ENCODE assay signal across 19 cellular contexts in the genomic region with DNA sequence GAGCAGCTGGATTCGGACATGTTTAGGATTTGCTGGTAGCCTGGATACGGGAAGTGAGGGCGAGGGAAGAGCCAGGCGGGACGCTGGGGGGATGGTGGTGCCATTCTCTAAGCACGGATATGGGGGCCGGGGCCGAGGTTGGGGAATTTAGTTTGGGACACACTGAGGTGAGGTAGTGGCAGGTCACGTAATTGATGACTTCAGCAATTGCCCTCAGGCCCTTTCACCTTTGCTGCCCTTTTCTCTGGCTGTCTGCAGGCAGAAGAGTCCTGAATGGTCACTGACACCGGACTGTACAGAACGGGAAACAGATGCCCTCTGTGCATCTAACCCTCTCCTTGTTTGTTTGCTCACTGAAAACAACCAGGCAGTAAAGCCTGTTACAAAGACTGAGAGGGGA. TPM values are rescaled to one million over a fixed set of nuclear protein-coding genes. Genes with fewer than 3 reads are reported as not detected.
DNase-seq lines count a peak whose midpoint lies in the region; ATAC-seq, FAIRE-seq and TF ChIP-seq lines count a peak whose summit lies in the region.
"Had no signal": no experiment of that assay in that cellular context is flagged by ENCODE, and none has a peak within 500 bp of the region (broad histone marks: within the 10 kb centered on the region; RNA-seq: fewer than 3 reads in every experiment).

No MANE protein-coding gene starts in this region.

- no peaks in the 10 kb centered on the region for H3K79me2 ChIP-seq in HepG2 (ENCODE audit: insufficient read depth, low read length)
- H3K79me2 ChIP-seq in trophoblast cell (ENCODE audit: control insufficient read depth, insufficient read depth, low read length, poor library complexity) = no peaks in the 10 kb centered on the region

- H3K9ac ChIP-seq in HepG2 (ENCODE audit: insufficient read depth, low read depth, low read length) (no peak overlapping the region), trophoblast cell (ENCODE audit: low read length) (no peak overlapping the region)
- H3K9ac ChIP-seq: KMS-11 had no signal

- H3K4me3 ChIP-seq in HepG2 (replicated peaks in 1 of 3; ENCODE audit: insufficient read depth in 1 of 3, low read depth in 2 of 3, low read length in 3 of 3) = no peak overlapping the region
- no peak overlapping the region for H3K4me3 ChIP-seq in trophoblast cell (ENCODE audit: low read depth, low read length)

- no peaks in the 10 kb centered on the region for H3K4me1 Mint-ChIP-seq in T-helper 2 cell treated with Interferon-gamma antibody and Interleukin-4, amounts not matched to agents 5 μg/mL and 100 μg/mL, for 36 hours (ENCODE audit: low read depth)

- H3K23ac ChIP-seq in trophoblast cell (ENCODE audit: low read length) = no peak overlapping the region

- H4K8ac ChIP-seq in trophoblast cell (ENCODE audit: low read depth, low read length) = no peak overlapping the region

- in situ Hi-C loops in HepG2 (cut with HindIII; ENCODE audit: extremely low pct_ligation_motif_present, low pct_unique_long_range_greater_than_20kb) = no loop called here

- no peak for FAIRE-seq in HepG2 (lab: Jason Lieb, UNC)
- FAIRE-seq: GM18507, H54, RCC 7860 had no signal

- no peaks in the 10 kb centered on the region for H3K27me3 Mint-ChIP-seq in T-helper 2 cell treated with Interferon-gamma antibody and Interleukin-4, amounts not matched to agents 5 μg/mL and 100 μg/mL, for 36 hours (ENCODE audit: low read depth)

- no peak overlapping the region for H4K12ac ChIP-seq in trophoblast cell (ENCODE audit: low read depth, low read length)

- no peak overlapping the region for H4K91ac ChIP-seq in trophoblast cell (ENCODE audit: low read depth, low read length)

- DNase-seq in ELF-1 (ENCODE audit: low read depth, low spot score) = peak; percentile 92
- DNase-seq in ecto neural progenitor cell (ENCODE audit: low spot score) = peak; percentile 53
- DNase-seq in HepG2 (ENCODE audit: low spot score) = no peak
- DNase-seq in trophoblast cell = peak; percentile 92 to 93
- DNase-seq in T-helper 2 cell treated with Interferon-gamma antibody and Interleukin-4, amounts not matched to agents 5 μg/mL and 100 μg/mL, for 36 hours (ENCODE audit: low spot score) = no peak
- DNase-seq in NCI-H1417 (lab: John Stamatoyannopoulos, UW) = no peak
- DNase-seq in GM20000 (ENCODE audit: low spot score) = no peak
- DNase-seq: HFFc6, NCI-H1048, NCI-H1436 treated with DMSO at 0.1 percent for 48 hours, NCI-H2029 treated with DMSO at 0.1 percent for 48 hours, NCI-H2171, NCI-H446, NCI-H526 treated with DMSO at 0.1 percent for 48 hours had no signal

- no peak overlapping the region for H3K4ac ChIP-seq in trophoblast cell (ENCODE audit: low read depth, low read length)

- POLR2A ChIA-PET in HepG2 (lab: Yijun Ruan, JAX) = no interaction called here

- H3K9me3 ChIP-seq in HepG2 (ENCODE audit: low read length) = no peaks in the 10 kb centered on the region
- H3K9me3 ChIP-seq in trophoblast cell (ENCODE audit: insufficient read depth, low read depth, low read length) = no peaks in the 10 kb centered on the region

- H3K79me1 ChIP-seq in trophoblast cell (ENCODE audit: low read length) = no peaks in the 10 kb centered on the region

- no peaks in the 10 kb centered on the region for H3K9me3 Mint-ChIP-seq in T-helper 2 cell treated with Interferon-gamma antibody and Interleukin-4, amounts not matched to agents 5 μg/mL and 100 μg/mL, for 36 hours
- H3K9me3 Mint-ChIP-seq: HFFc6 had no signal

- intact Hi-C loops in HepG2 (cut with micrococcal nuclease; ENCODE audit: unreplicated experiment) = no loop called here

- H3K36me3 ChIP-seq in HepG2 (replicated peaks in 1 of 2; ENCODE audit: control insufficient read depth in 1 of 2, insufficient read depth in 2 of 2, low read length in 2 of 2) (no peaks in the 10 kb centered on the region), trophoblast cell (ENCODE audit: control insufficient read depth in 1 of 2, insufficient read depth in 2 of 2, low read length in 2 of 2) (no peaks in the 10 kb centered on the region)

- no peak overlapping the region for H2AK5ac ChIP-seq in trophoblast cell (ENCODE audit: low read length)

- H3K4me3 Mint-ChIP-seq in T-helper 2 cell treated with Interferon-gamma antibody and Interleukin-4, amounts not matched to agents 5 μg/mL and 100 μg/mL, for 36 hours = no peak overlapping the region
- H3K4me3 Mint-ChIP-seq: HFFc6 had no signal

- H3K27me3 ChIP-seq in HepG2 (ENCODE audit: control insufficient read depth in 1 of 2, insufficient read depth in 2 of 2, low read length in 2 of 2) = peaks cover 0 to 5% of the 10 kb centered on the region in 2 experiments; a peak in 2 of 5 replicates
- H3K27me3 ChIP-seq in trophoblast cell (ENCODE audit: insufficient read depth, low read length) = no peaks in the 10 kb centered on the region

- no peak for TF ChIP-seq EP300 in HepG2 (IDR thresholded peaks at IDR 0.05; ENCODE audit: low read depth in 2 of 2, low read length in 2 of 2)
- no peak for TF ChIP-seq EP300 in HepG2 (CRISPR knock-in tag; IDR thresholded peaks at IDR 0.05; ENCODE audit: borderline replicate concordance)

- no peak overlapping the region for H2BK120ac ChIP-seq in trophoblast cell (ENCODE audit: insufficient read depth, low read length, poor library complexity)

- no peak overlapping the region for H3K27ac ChIP-seq in HepG2 (ENCODE audit: extremely low read length, insufficient read depth, low read length)
- H3K27ac ChIP-seq in trophoblast cell (ENCODE audit: low read depth, low read length) = no peak overlapping the region
- H3K27ac ChIP-seq: KMS-11 had no signal

- no peaks in the 10 kb centered on the region for H4K20me1 ChIP-seq in HepG2 (ENCODE audit: insufficient read depth, low read length)

- CTCF ChIA-PET in HepG2 (lab: Yijun Ruan, JAX; ENCODE audit: low intra/inter-chr PET ratio, low total read pairs) = no interaction called here

- TF ChIP-seq POLR2A in HepG2 (IDR thresholded peaks at IDR 0.05; ENCODE audit: insufficient read depth in 1 of 2, low read depth in 2 of 2, low read length in 2 of 2) = no peak

- H3K18ac ChIP-seq in trophoblast cell (ENCODE audit: low read length) = no peak overlapping the region

- no peak for TF ChIP-seq CTCF in HepG2 (CRISPR knock-in tag; IDR thresholded peaks at IDR 0.05)
- no peak for TF ChIP-seq CTCF in GM20000 (IDR thresholded peaks at IDR 0.05; ENCODE audit: extremely low read depth, missing control alignments)

- no peak overlapping the region for H2BK5ac ChIP-seq in trophoblast cell (ENCODE audit: low read depth, low read length, poor library complexity)

- TF ChIP-seq RAD21 in HepG2 (CRISPR knock-in tag; IDR thresholded peaks at IDR 0.05) = no peak

- H3K4me2 ChIP-seq in HepG2 (ENCODE audit: low read depth, low read length) = 0 out of 2 replicates have a peak overlapping the region, but pooled peaks have one; percentile 3
- peak overlapping the region; percentile 41 for H3K4me2 ChIP-seq in trophoblast cell (ENCODE audit: low read length)
- H3K4me2 ChIP-seq: KMS-11 had no signal

- 5% methylated on average over 8 of the region's 11 CpGs for WGBS in HepG2 (ENCODE audit: low lambda C conversion rate)
- WGBS in trophoblast cell (ENCODE audit: extremely low coverage, insufficient coverage, insufficient read length) = no CpG with 5 or more reads among the region's 11 CpGs

- H3K4me1 ChIP-seq in HepG2 (ENCODE audit: insufficient read depth, low read length) (peaks cover 22% of the 10 kb centered on the region), trophoblast cell (ENCODE audit: control insufficient read depth in 1 of 2, insufficient read depth in 2 of 2, low read length in 2 of 2) (peaks cover 0 to 4% of the 10 kb centered on the region in 2 experiments)

- H2AFZ ChIP-seq in HepG2 (ENCODE audit: low read length) (no peak overlapping the region), trophoblast cell (ENCODE audit: insufficient read depth, low read length, poor library complexity) (no peak overlapping the region)

- no peak overlapping the region for H2BK12ac ChIP-seq in trophoblast cell (ENCODE audit: low read length)

- BruUV-seq in HepG2 (replicated peaks; lab: Mats Ljungman, UMichigan) = no TSS peak

- no peak overlapping the region for H3K27ac Mint-ChIP-seq in T-helper 2 cell treated with Interferon-gamma antibody and Interleukin-4, amounts not matched to agents 5 μg/mL and 100 μg/mL, for 36 hours
- H3K27ac Mint-ChIP-seq: HFFc6 had no signal

- no peak overlapping the region for H3K14ac ChIP-seq in trophoblast cell (ENCODE audit: low read length)

- ATAC-seq in HepG2 = peak; percentile 67
- ATAC-seq: Right ventricle myocardium inferior had no signal

- H3K36me3 Mint-ChIP-seq in T-helper 2 cell treated with Interferon-gamma antibody and Interleukin-4, amounts not matched to agents 5 μg/mL and 100 μg/mL, for 36 hours (ENCODE audit: low read depth) = no peaks in the 10 kb centered on the region

TF ChIP-seq in HepG2, 621 proteins besides CTCF, POLR2A, EP300 and RAD21 (continues in another document):
- TF ChIP-seq RBFOX2 (IDR thresholded peaks at IDR 0.05; ENCODE audit: low read depth, low read length) (no peak), MAFK (conservative IDR thresholded peaks at IDR 0.05 in 1 of 2, IDR thresholded peaks at IDR 0.05 in 1 of 2; ENCODE audit: low read length in 2 of 2) (peak; percentile 17 to 34; a peak in 1 of 4 replicates), MYC (CRISPR knock-in tag; IDR thresholded peaks at IDR 0.05; ENCODE audit: borderline replicate concordance) (no peak)

RNA-seq across cellular contexts. Expression of gene HMGB3, which starts 16.9 kb away (rescaled TPM):
- total RNA-seq in HepG2 (2016; rRNA removed; fragmentation: Illumina TruSeq; extraction: Trizol) = 87.1 and 119 TPM in 2 replicates
- 6.6 and 8.3 TPM in 2 replicates for total RNA-seq in HepG2 (2016; cell fraction: cytosol; rRNA removed; fragmentation: Illumina TruSeq; extraction: Trizol; ENCODE audit: low read depth)
- total RNA-seq in HepG2 (2016; cell fraction: insoluble cytoplasmic fraction; rRNA removed; fragmentation: Illumina TruSeq; extraction: Trizol) = 83.2 and 120 TPM in 2 replicates
- total RNA-seq in HepG2 (2016; cell fraction: membrane; rRNA removed; fragmentation: Illumina TruSeq; extraction: Trizol) = 16.6 and 20.7 TPM in 2 replicates
- 25.0 and 27.7 TPM in 2 replicates for total RNA-seq in HepG2 (2016; cell fraction: nucleus; rRNA removed; fragmentation: Illumina TruSeq; extraction: Trizol)
- 5.9 and 8.5 TPM in 2 replicates for polyA plus RNA-seq in HepG2 (2011; rRNA removed)
- polyA plus RNA-seq in HepG2 (2011; cell fraction: cytosol; rRNA removed) = 4.2 and 5.9 TPM in 2 replicates
- polyA plus RNA-seq in HepG2 (2011; cell fraction: nucleus; rRNA removed) = 3.2 TPM in 2 replicates
- polyA plus RNA-seq in HepG2 (2012) = 34.1 and 64.7 TPM in 2 replicates
- polyA plus RNA-seq in HepG2 (2016; cell fraction: cytosol; fragmentation: Illumina TruSeq; extraction: Trizol; ENCODE audit: low read depth) = 20.0 and 21.9 TPM in 2 replicates
- polyA plus RNA-seq in HepG2 (2016; cell fraction: insoluble cytoplasmic fraction; fragmentation: Illumina TruSeq; extraction: Trizol; ENCODE audit: low read depth) = 168 and 175 TPM in 2 replicates
- polyA plus RNA-seq in HepG2 (2016; cell fraction: membrane; fragmentation: Illumina TruSeq; extraction: Trizol; ENCODE audit: low read depth) = 25.5 and 25.6 TPM in 2 replicates
- 60.8 and 67.6 TPM in 2 replicates for polyA plus RNA-seq in HepG2 (2016; cell fraction: nucleus; fragmentation: Illumina TruSeq; extraction: Trizol; ENCODE audit: insufficient read depth, low read depth)
- 4.3 and 13.1 TPM in 2 replicates for polyA minus RNA-seq in HepG2 (2011; rRNA and poly(A)+ RNA removed; ENCODE audit: low replicate concordance)
- polyA minus RNA-seq in HepG2 (2011; cell fraction: cytosol; rRNA and poly(A)+ RNA removed) = 5.5 and 5.9 TPM in 2 replicates
- 12.8 and 15.1 TPM in 2 replicates for polyA minus RNA-seq in HepG2 (2011; cell fraction: nucleus; rRNA and poly(A)+ RNA removed)
- polyA plus RNA-seq in trophoblast cell (2013) = 225 and 235 TPM in 2 replicates

Comparison
In these comparisons a context has a peak if more than half of its experiments do, and no peak if none do; other contexts are left out.
1. DNase-seq: peak in ELF-1 (single experiment), ecto neural progenitor cell (single experiment) and trophoblast cell (2 of 2); none in HepG2 (single experiment), T-helper 2 cell treated with Interferon-gamma antibody and Interleukin-4, amounts not matched to agents 5 μg/mL and 100 μg/mL, for 36 hours (single experiment), NCI-H1417 (0 of 3) and GM20000 (single experiment).